1 cellular context compared by ENCODE assay signal in the genomic region with DNA sequence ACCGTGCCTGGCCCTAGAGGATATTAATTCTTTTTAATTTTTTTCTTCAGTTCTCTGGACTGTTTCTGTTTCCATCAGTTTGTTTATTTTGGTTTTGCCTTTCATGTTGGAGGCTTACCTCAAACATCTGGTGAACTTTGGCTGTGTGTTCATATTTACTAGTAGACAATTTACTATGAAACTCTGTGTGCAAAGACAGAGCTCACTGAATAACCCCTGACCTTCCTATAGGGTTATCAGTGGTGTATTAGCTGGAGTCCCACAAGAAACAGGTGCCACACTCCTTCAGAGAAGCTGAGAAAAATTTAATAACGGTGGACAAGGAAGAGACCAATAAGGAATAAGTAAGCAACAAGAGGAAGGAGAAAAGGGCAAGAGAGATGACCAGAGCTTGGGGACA.
TF ChIP-seq lines count a peak whose summit lies in the region.

No MANE protein-coding gene starts in this region.

TF ChIP-seq in HepG2, 621 proteins besides CTCF, POLR2A, EP300 and RAD21 (continued from another document and continues in another):
- TF ChIP-seq PREB (CRISPR knock-in tag; IDR thresholded peaks at IDR 0.05) (no peak), STAT5B (CRISPR knock-in tag; IDR thresholded peaks at IDR 0.05) (no peak), STAT6 (CRISPR knock-in tag; IDR thresholded peaks at IDR 0.05; ENCODE audit: borderline replicate concordance) (no peak), PRDM4 (CRISPR knock-in tag; IDR thresholded peaks at IDR 0.05; ENCODE audit: borderline replicate concordance) (no peak), SIX4 (CRISPR knock-in tag; IDR thresholded peaks at IDR 0.05) (no peak), ZSCAN12 (CRISPR knock-in tag; IDR thresholded peaks at IDR 0.05) (no peak), SALL2 (CRISPR knock-in tag; IDR thresholded peaks at IDR 0.05) (no peak), ZNF75D (CRISPR knock-in tag; IDR thresholded peaks at IDR 0.05; ENCODE audit: borderline replicate concordance) (no peak), RFXAP (CRISPR knock-in tag; IDR thresholded peaks at IDR 0.05; ENCODE audit: borderline replicate concordance) (no peak), TEAD3 (CRISPR knock-in tag; optimal IDR thresholded peaks at IDR 0.05; ENCODE audit: borderline replicate concordance) (peak; percentile 7), MTA3 (CRISPR knock-in tag; IDR thresholded peaks at IDR 0.05) (no peak), FOXO1 (CRISPR knock-in tag; IDR thresholded peaks at IDR 0.05) (peak; percentile 87), EEA1 (CRISPR knock-in tag; IDR thresholded peaks at IDR 0.05; ENCODE audit: borderline replicate concordance) (no peak), AGO1 (IDR thresholded peaks at IDR 0.05; ENCODE audit: low read depth, low read length, poor library complexity, severe bottlenecking) (no peak), ZMYM4 (CRISPR knock-in tag; IDR thresholded peaks at IDR 0.05) (peak; percentile 51; the same call in 1 of the 2 replicates), HHEX (CRISPR knock-in tag; IDR thresholded peaks at IDR 0.05) (peak; percentile 89), TP53 (CRISPR knock-in tag; conservative IDR thresholded peaks at IDR 0.05) (0 out of 2 replicates have a peak, but pooled peaks have one; percentile 45), NR2F1 (CRISPR knock-in tag; IDR thresholded peaks at IDR 0.05) (peak; percentile 84 to 93), NAIF1 (CRISPR knock-in tag; IDR thresholded peaks at IDR 0.05; ENCODE audit: borderline replicate concordance) (peak; percentile 75; the same call in 1 of the 2 replicates), ZNF607 (CRISPR knock-in tag; IDR thresholded peaks at IDR 0.05; ENCODE audit: borderline replicate concordance) (no peak), ZNF615 (CRISPR knock-in tag; IDR thresholded peaks at IDR 0.05; ENCODE audit: borderline replicate concordance) (peak; percentile 49; the same call in 1 of the 2 replicates), FOXK1 (CRISPR knock-in tag; IDR thresholded peaks at IDR 0.05; ENCODE audit: borderline replicate concordance, low read depth) (peak; percentile 93), ELF1 (CRISPR knock-in tag; IDR thresholded peaks at IDR 0.05) (no peak), ZNF160 (CRISPR knock-in tag; IDR thresholded peaks at IDR 0.05) (no peak), ZFP37 (CRISPR knock-in tag; IDR thresholded peaks at IDR 0.05; ENCODE audit: borderline replicate concordance) (no peak), CEBPG (CRISPR knock-in tag; IDR thresholded peaks at IDR 0.05) (peak; percentile 65; the same call in 1 of the 2 replicates), ISX (CRISPR knock-in tag; conservative IDR thresholded peaks at IDR 0.05) (no peak), SRY (CRISPR knock-in tag; IDR thresholded peaks at IDR 0.05) (no peak), SMAD1 (CRISPR knock-in tag; IDR thresholded peaks at IDR 0.05; ENCODE audit: borderline replicate concordance, low read depth) (no peak), TFE3 (CRISPR knock-in tag; IDR thresholded peaks at IDR 0.05) (no peak), RFX3 (CRISPR knock-in tag; IDR thresholded peaks at IDR 0.05) (no peak), ZNF496 (CRISPR knock-in tag; IDR thresholded peaks at IDR 0.05; ENCODE audit: insufficient replicate concordance) (no peak), ZNF747 (CRISPR knock-in tag; IDR thresholded peaks at IDR 0.05; ENCODE audit: borderline replicate concordance) (no peak), CENPT (CRISPR knock-in tag; IDR thresholded peaks at IDR 0.05; ENCODE audit: low read depth) (no peak), PCBP2 (optimal IDR thresholded peaks at IDR 0.05; ENCODE audit: low read depth, low read length, poor library complexity, severe bottlenecking) (no peak), SNAPC4 (CRISPR knock-in tag; IDR thresholded peaks at IDR 0.05) (no peak), SRSF1 (optimal IDR thresholded peaks at IDR 0.05; ENCODE audit: low read depth, low read length) (no peak), GMEB2 (CRISPR knock-in tag; IDR thresholded peaks at IDR 0.05; ENCODE audit: low read depth) (no peak)
- TF ChIP-seq, protein P1, sequence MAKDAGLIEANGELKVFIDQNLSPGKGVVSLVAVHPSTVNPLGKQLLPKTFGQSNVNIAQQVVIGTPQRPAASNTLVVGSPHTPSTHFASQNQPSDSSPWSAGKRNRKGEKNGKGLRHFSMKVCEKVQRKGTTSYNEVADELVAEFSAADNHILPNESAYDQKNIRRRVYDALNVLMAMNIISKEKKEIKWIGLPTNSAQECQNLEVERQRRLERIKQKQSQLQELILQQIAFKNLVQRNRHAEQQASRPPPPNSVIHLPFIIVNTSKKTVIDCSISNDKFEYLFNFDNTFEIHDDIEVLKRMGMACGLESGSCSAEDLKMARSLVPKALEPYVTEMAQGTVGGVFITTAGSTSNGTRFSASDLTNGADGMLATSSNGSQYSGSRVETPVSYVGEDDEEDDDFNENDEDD (CRISPR knock-in tag; IDR thresholded peaks at IDR 0.05; ENCODE audit: borderline replicate concordance) = no peak
- TF ChIP-seq, protein P2, sequence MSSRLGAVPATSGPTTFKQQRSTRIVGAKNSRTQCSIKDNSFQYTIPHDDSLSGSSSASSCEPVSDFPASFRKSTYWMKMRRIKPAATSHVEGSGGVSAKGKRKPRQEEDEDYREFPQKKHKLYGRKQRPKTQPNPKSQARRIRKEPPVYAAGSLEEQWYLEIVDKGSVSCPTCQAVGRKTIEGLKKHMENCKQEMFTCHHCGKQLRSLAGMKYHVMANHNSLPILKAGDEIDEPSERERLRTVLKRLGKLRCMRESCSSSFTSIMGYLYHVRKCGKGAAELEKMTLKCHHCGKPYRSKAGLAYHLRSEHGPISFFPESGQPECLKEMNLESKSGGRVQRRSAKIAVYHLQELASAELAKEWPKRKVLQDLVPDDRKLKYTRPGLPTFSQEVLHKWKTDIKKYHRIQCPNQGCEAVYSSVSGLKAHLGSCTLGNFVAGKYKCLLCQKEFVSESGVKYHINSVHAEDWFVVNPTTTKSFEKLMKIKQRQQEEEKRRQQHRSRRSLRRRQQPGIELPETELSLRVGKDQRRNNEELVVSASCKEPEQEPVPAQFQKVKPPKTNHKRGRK (CRISPR knock-in tag; IDR thresholded peaks at IDR 0.05) = no peak
- TF ChIP-seq, protein P3, sequence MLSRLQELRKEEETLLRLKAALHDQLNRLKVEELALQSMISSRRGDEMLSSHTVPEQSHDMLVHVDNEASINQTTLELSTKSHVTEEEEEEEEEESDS (CRISPR knock-in tag; IDR thresholded peaks at IDR 0.05; ENCODE audit: borderline replicate concordance) = no peak
- TF ChIP-seq, protein P4, sequence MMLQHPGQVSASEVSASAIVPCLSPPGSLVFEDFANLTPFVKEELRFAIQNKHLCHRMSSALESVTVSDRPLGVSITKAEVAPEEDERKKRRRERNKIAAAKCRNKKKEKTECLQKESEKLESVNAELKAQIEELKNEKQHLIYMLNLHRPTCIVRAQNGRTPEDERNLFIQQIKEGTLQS (CRISPR knock-in tag; IDR thresholded peaks at IDR 0.05) = no peak
